8 cellular contexts compared by ENCODE assay signal in the genomic region with DNA sequence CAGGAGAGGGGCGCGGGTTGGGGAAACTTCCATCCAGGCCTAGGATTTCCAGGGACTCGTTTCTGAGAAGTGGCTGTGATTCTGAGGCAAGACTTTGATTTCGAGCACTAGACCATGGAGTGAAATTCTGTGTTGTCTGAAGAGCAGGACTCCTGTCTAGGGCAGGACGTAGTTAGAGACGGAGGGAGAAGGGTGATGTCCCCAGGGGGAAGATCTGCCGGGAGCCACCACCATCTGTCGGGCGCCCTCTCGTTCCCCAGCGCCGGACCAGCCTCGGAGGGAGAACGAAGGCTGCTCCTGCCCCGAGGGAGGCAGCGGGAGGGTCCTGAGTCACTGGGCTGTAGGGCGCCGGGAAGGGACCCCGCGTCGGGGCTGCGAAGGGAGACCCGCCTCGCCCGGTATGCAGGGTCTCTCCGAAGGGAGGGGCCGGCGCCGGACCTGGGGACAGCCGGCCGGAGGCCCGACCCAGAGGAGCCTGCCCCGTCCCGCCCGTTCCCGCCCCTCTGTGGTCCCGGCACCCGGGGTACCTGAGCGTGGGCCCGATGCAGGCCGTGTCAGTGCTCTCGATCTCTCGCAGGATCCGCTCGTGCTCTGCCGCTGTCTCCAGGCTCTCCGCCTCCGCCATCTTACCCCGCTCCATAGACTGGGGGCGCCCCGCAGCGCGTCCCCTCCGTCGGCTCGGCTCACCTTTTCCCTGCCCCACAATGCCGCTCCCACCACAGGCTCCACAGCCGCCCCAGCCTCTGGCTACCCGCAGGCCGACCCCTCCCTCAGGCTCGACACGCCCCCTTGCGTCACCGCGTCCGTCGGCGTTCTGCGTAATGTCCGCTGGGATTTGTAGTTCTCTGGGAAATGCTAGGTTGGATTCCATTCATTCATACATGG. TPM values are rescaled to one million over a fixed set of nuclear protein-coding genes. Genes with fewer than 3 reads are reported as not detected.
DNase-seq lines count a peak whose midpoint lies in the region; ATAC-seq and TF ChIP-seq lines count a peak whose summit lies in the region.

A gene (minus strand): TSS at position 763 of the 885 bp plus-strand sequence.

- H3K9me3 ChIP-seq in colonic mucosa, result no peaks in the 10 kb centered on the region

- DNase-seq in AG09319 (ENCODE audit: extremely low read depth, low read depth) (peak; percentile 49), NCI-H460 (ENCODE audit: extremely low read depth, low read depth) (peak; percentile 85), colonic mucosa (peak; percentile 96)
- peak; percentile 81 to 90 for DNase-seq in activated CD4-positive, alpha-beta T cell treated with anti-CD3 and anti-CD28 coated beads for 4 hours
- peak; percentile 74 to 85 (median 80) for DNase-seq in stimulated activated CD4-positive, alpha-beta T cell treated with anti-CD3 and anti-CD28 coated beads, Interleukin-1b, Interleukin-23, amount 100 ng/mL, for 24 hours (ENCODE audit: low read depth in 4 of 4, low spot score in 1 of 4)

- TF ChIP-seq CTCF in AG09319 (IDR thresholded peaks at IDR 0.05; ENCODE audit: low read depth, low read length) (no peak), colonic mucosa (IDR thresholded peaks at IDR 0.05) (no peak)

- peak; percentile 48 for TF ChIP-seq POLR2A in GM19099 (IDR thresholded peaks at IDR 0.05; ENCODE audit: extremely low read depth, insufficient read length, low read depth)

- H3K9ac ChIP-seq in colonic mucosa (ENCODE audit: low read depth in 2 of 2, low read length in 2 of 2), result peak within 1 kb of the TSS; percentile 84 to 95

- ATAC-seq in HG03378 (IDR thresholded peaks at IDR 0.05; ENCODE audit: unreplicated experiment), result peak; percentile 93

- no peaks in the 10 kb centered on the region for H3K36me3 ChIP-seq in colonic mucosa

- peaks cover 5% of the 10 kb centered on the region for H3K4me1 ChIP-seq in colonic mucosa

- H3K27ac ChIP-seq in colonic mucosa (peak within 1 kb of the TSS; percentile 73), layer of hippocampus (ENCODE audit: low read depth, low read length) (peak within 1 kb of the TSS; percentile 75)

- H3K4me3 ChIP-seq in colonic mucosa, result peak within 1 kb of the TSS; percentile 99

- intact Hi-C loops in colonic mucosa (cut with DNase I), result no loop called here

- H3K27me3 ChIP-seq in colonic mucosa (no peaks in the 10 kb centered on the region), layer of hippocampus (ENCODE audit: control insufficient read depth, insufficient read depth, low read length) (no peaks in the 10 kb centered on the region)

RNA-seq across cellular contexts. Expression of the gene that starts here (rescaled TPM):
- 7.2 and 8.4 TPM in 2 replicates for total RNA-seq in NCI-H460 (2014; rRNA removed; shearing (Covaris generic))
- 5.7 and 8.9 TPM in 2 replicates for polyA plus RNA-seq in NCI-H460 (2014; cell fraction: nucleus; rRNA removed)
- total RNA-seq in colonic mucosa, result 10 to 100 TPM; 21.3 to 28.8 TPM

Comparison
In these comparisons a context has a peak if more than half of its experiments do, and no peak if none do; other contexts are left out.
1. Peak in every context shown above with its lines: DNase-seq, ATAC-seq, H3K4me3 ChIP-seq and H3K27ac ChIP-seq.